In genomic region chr17:42436401-42436800, GRCh38 we compare ENCODE assay signal across 10 cellular contexts. TPM values are rescaled to one million over a fixed set of nuclear protein-coding genes. Genes with fewer than 3 reads are reported as not detected.
DNase-seq lines count a peak whose midpoint lies in the region; ATAC-seq and TF ChIP-seq lines count a peak whose summit lies in the region.
"Had no signal": no experiment of that assay in that cellular context is flagged by ENCODE, and none has a peak within 500 bp of the region (broad histone marks: within the 10 kb centered on the region; RNA-seq: fewer than 3 reads in every experiment).

No MANE protein-coding gene starts in this region.

- H3K27ac ChIP-seq in brain microvascular endothelial cell (peak overlapping the region; percentile 63), subcutaneous abdominal adipose tissue (ENCODE audit: low read depth, low read length) (peak overlapping the region; percentile 68)

- H3K27me3 ChIP-seq in brain microvascular endothelial cell (replicated peaks) (no peaks in the 10 kb centered on the region), subcutaneous abdominal adipose tissue (ENCODE audit: control insufficient read depth in 5 of 5, insufficient read depth in 4 of 5, low read length in 5 of 5) (no peaks in the 10 kb centered on the region)

- ATAC-seq in HG03439 (IDR thresholded peaks at IDR 0.05; ENCODE audit: unreplicated experiment) (no peak), HG02571 (IDR thresholded peaks at IDR 0.05; ENCODE audit: unreplicated experiment) (no peak), HG03565 (IDR thresholded peaks at IDR 0.05; ENCODE audit: unreplicated experiment) (no peak)

- TF ChIP-seq CTCF in brain microvascular endothelial cell (IDR thresholded peaks at IDR 0.05; ENCODE audit: low read depth, low read length, missing control alignments), result no peak

- H3K9ac ChIP-seq in subcutaneous abdominal adipose tissue (ENCODE audit: low read length in 5 of 5), result peak overlapping the region in 1 of 5 donors; percentile 1

- H3K4me1 ChIP-seq in subcutaneous abdominal adipose tissue (ENCODE audit: control insufficient read depth in 5 of 5, insufficient read depth in 5 of 5, low read length in 5 of 5), result peaks cover 5 to 25% (median 19%) of the 10 kb centered on the region in 5 donors

- H3K9me3 ChIP-seq in subcutaneous abdominal adipose tissue (ENCODE audit: control insufficient read depth in 5 of 5, low read length in 5 of 5), result no peaks in the 10 kb centered on the region

- in situ Hi-C loops in brain microvascular endothelial cell (cut with HindIII; ENCODE audit: low pct_ligation_motif_present, low sequenced_read_pairs), result no loop called here

- H3K36me3 ChIP-seq in brain microvascular endothelial cell (replicated peaks) (no peaks in the 10 kb centered on the region), subcutaneous abdominal adipose tissue (ENCODE audit: control insufficient read depth in 5 of 5, insufficient read depth in 5 of 5, low read length in 5 of 5) (no peaks in the 10 kb centered on the region)

- DNase-seq in H4 (ENCODE audit: low spot score) (peak; percentile 67), brain microvascular endothelial cell (peak; percentile 94), inferior parietal cortex (ENCODE audit: extremely low spot score) (peak; percentile 31), MV-4-11 (lab: John Stamatoyannopoulos, UW) (no peak)
- DNase-seq: glutamatergic neuron; stimulated activated CD4-positive, alpha-beta T cell treated with anti-CD3 and anti-CD28 coated beads, Interleukin-4, amount 100 ng/mL, for 1 hour had no signal

- H3K4me3 ChIP-seq in brain microvascular endothelial cell (ENCODE audit: low read depth, low read length), result no peak overlapping the region
- H3K4me3 ChIP-seq in subcutaneous abdominal adipose tissue (ENCODE audit: low read depth in 1 of 5, low read length in 5 of 5), result peak overlapping the region in 1 of 5 donors; percentile 22

RNA-seq across cellular contexts. Expression of gene CAVIN1, which starts 13.3 kb away (rescaled TPM):
- 53.8 and 69.6 TPM in 2 replicates for total RNA-seq in H4 (2014; rRNA removed; shearing (Covaris generic))

RNA-seq across cellular contexts. Expression of gene ATP6V0A1, which starts 22.3 kb away (rescaled TPM):
- total RNA-seq in H4 (2014; rRNA removed; shearing (Covaris generic)), result 20.7 and 21.5 TPM in 2 replicates

RNA-seq across cellular contexts. Expression of gene STAT3, which starts 48.2 kb away (rescaled TPM):
- total RNA-seq in H4 (2014; rRNA removed; shearing (Covaris generic)), result 72.6 and 77.5 TPM in 2 replicates
